In the genomic region with DNA sequence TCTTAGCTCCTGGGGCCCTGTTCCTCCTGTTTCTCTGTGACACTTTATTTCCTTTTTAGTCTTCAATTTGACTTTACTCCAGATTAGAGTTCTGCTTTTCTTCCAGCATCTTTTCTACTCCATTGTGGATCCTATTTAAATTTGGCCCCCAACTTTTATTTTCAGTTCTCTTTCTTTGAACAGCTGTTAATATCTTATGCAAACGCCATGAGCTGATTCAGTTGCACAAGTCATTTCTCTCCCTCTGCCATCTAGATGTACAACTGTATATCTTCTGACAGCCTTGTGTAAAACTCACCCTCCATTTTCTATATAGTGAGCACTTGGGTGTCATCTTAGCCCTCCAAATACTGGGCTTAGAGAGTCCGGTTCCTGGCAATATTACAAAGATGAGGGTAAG, we compare ENCODE assay signal across 15 cellular contexts. TPM values are rescaled to one million over a fixed set of nuclear protein-coding genes. Genes with fewer than 3 reads are reported as not detected.
A peak's percentile ranks its signal among the peaks of the same experiment; 100 is the strongest.
DNase-seq lines count a peak whose midpoint lies in the region; ATAC-seq and TF ChIP-seq lines count a peak whose summit lies in the region.
"Had no signal": no experiment of that assay in that cellular context is flagged by ENCODE, and none has a peak within 500 bp of the region (broad histone marks: within the 10 kb centered on the region; RNA-seq: fewer than 3 reads in every experiment).

No MANE protein-coding gene starts in this region.

- peak; percentile 22 for DNase-seq in globus pallidus (ENCODE audit: low spot score)
- no peak for DNase-seq in NCI-H2029 treated with DMSO at 0.1 percent for 48 hours (lab: John Stamatoyannopoulos, UW)
- no peak for DNase-seq in NCI-H1417 (lab: John Stamatoyannopoulos, UW)
- no peak for DNase-seq in omental fat pad (ENCODE audit: low spot score)
- no peak for DNase-seq in HT-29 (ENCODE audit: low spot score)
- DNase-seq: activated gamma-delta T cell; NCI-H1436; nucleus accumbens; stimulated activated CD4-positive, alpha-beta T cell treated with anti-CD3 and anti-CD28 coated beads, Interleukin-4, amount 100 ng/mL, for 4 hours; upper lobe of left lung had no signal

- ATAC-seq in GM18505 (IDR thresholded peaks at IDR 0.05; ENCODE audit: unreplicated experiment) (peak; percentile 57), GM21390 (IDR thresholded peaks at IDR 0.05; ENCODE audit: unreplicated experiment) (peak; percentile 70), HG03342 (IDR thresholded peaks at IDR 0.05; ENCODE audit: unreplicated experiment) (peak; percentile 80), omental fat pad (ENCODE audit: low FRiP score) (no peak)
- ATAC-seq: K562 had no signal

- TF ChIP-seq POLR2A in GM18505 (IDR thresholded peaks at IDR 0.05; ENCODE audit: borderline replicate concordance, extremely low read depth, insufficient read depth, insufficient read length), result no peak

- no peak for TF ChIP-seq CTCF in omental fat pad (IDR thresholded peaks at IDR 0.05)

RNA-seq across cellular contexts. Expression of a gene that starts 42.2 kb away (rescaled TPM):
- under 1 TPM in 1 of 4 donors, not detected in 3; 0.37 TPM for total RNA-seq in omental fat pad
- 0.05 and 1.6 TPM in 2 replicates for total RNA-seq in HT-29 (2014; rRNA removed; shearing (Covaris generic))
- total RNA-seq: ascending aorta, K562 had no signal

RNA-seq across cellular contexts. Expression of a gene that starts 42.5 kb away (rescaled TPM):
- 10 to 100 TPM; 10.4 to 22.7 (median 12.1) TPM for total RNA-seq in omental fat pad
- total RNA-seq in HT-29 (2014; rRNA removed; shearing (Covaris generic)), result 5.1 and 6.0 TPM in 2 replicates
